ENCODE assay signal across 1 cellular context in genomic region chr17:44084131-44084538, GRCh38.
A peak's percentile ranks its signal among the peaks of the same experiment; 100 is the strongest.
TF ChIP-seq lines count a peak whose summit lies in the region.

No MANE protein-coding gene starts in this region.

TF ChIP-seq in HEK293, 187 proteins besides CTCF, POLR2A, EP300 and RAD21 (continued from another document):
- peak; percentile 73; the same call in 1 of the 2 replicates for TF ChIP-seq HIC1 (tag by site-specific recombination; IDR thresholded peaks at IDR 0.05)
- no peak for TF ChIP-seq ZNF112 (tag by site-specific recombination; IDR thresholded peaks at IDR 0.05)
- no peak for TF ChIP-seq ZNF548 (tag by site-specific recombination; IDR thresholded peaks at IDR 0.05)
- TF ChIP-seq ZNF138 (tag by site-specific recombination; IDR thresholded peaks at IDR 0.05; ENCODE audit: borderline replicate concordance): no peak
- no peak for TF ChIP-seq ZNF157 (tag by site-specific recombination; IDR thresholded peaks at IDR 0.05)
- TF ChIP-seq KLF8 (tag by site-specific recombination; IDR thresholded peaks at IDR 0.05): no peak
- TF ChIP-seq PRDM10 (tag by site-specific recombination; IDR thresholded peaks at IDR 0.05): 0 out of 2 replicates have a peak, but pooled peaks have one; percentile 14
